ENCODE assay signal across 17 cellular contexts in the genomic region with DNA sequence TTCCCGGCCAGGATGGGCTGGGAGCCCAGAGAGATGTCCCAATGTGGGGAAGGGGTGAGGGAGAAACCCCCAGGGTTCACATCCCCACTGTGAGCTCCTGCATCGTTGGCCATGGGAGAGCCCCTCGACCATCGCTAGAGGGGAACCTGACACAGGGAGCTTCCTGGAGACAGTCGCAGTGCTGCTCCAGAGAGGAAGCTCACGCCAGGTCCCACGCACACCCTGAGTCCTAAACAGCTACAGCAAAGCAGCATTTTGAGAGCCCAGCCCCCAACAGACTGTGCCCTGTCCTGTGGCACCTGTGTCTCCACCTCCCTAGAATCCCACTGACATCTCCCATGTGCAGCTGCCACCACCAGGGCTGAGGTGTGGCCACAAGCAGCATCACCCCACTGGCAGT.
A peak's percentile ranks its signal among the peaks of the same experiment; 100 is the strongest.
DNase-seq lines count a peak whose midpoint lies in the region; ATAC-seq and TF ChIP-seq lines count a peak whose summit lies in the region.
"Had no signal": no experiment of that assay in that cellular context is flagged by ENCODE, and none has a peak within 500 bp of the region (broad histone marks: within the 10 kb centered on the region; RNA-seq: fewer than 3 reads in every experiment).

No MANE protein-coding gene starts in this region.

- H3K9me3 Mint-ChIP-seq in natural killer cell treated with Interleukin-12 subunit alpha and Interleukin-12 subunit beta and Interleukin-15 and Interleukin-18, amount 100 ng/mL, for 72 hours = no peaks in the 10 kb centered on the region
- peaks cover 8% of the 10 kb centered on the region for H3K9me3 Mint-ChIP-seq in stimulated activated memory B cell treated with anti-CD40 and anti-IgM and Interleukin-4, amounts not matched to agents 10 μg/mL and 1 μg/mL and 100 μg/mL, for 72 hours
- H3K9me3 Mint-ChIP-seq: CD4-positive, alpha-beta T cell had no signal

- WGBS in heart right ventricle, 2 donors = 77 to 79% methylated on average over 7 of the region's 7 CpGs

- H3K27ac ChIP-seq in right atrium auricular region (no peak overlapping the region), heart right ventricle (no peak overlapping the region)
- H3K27ac ChIP-seq: GM23248, HL-60 had no signal

- H3K36me3 Mint-ChIP-seq in natural killer cell treated with Interleukin-12 subunit alpha and Interleukin-12 subunit beta and Interleukin-15 and Interleukin-18, amount 100 ng/mL, for 72 hours = no peaks in the 10 kb centered on the region
- H3K36me3 Mint-ChIP-seq in stimulated activated memory B cell treated with anti-CD40 and anti-IgM and Interleukin-4, amounts not matched to agents 10 μg/mL and 1 μg/mL and 100 μg/mL, for 72 hours = no peaks in the 10 kb centered on the region

- H3K4me1 ChIP-seq in right atrium auricular region (no peaks in the 10 kb centered on the region), heart right ventricle (no peaks in the 10 kb centered on the region)

- no peak overlapping the region for H3K27ac Mint-ChIP-seq in natural killer cell treated with Interleukin-12 subunit alpha and Interleukin-12 subunit beta and Interleukin-15 and Interleukin-18, amount 100 ng/mL, for 72 hours
- no peak overlapping the region for H3K27ac Mint-ChIP-seq in stimulated activated memory B cell treated with anti-CD40 and anti-IgM and Interleukin-4, amounts not matched to agents 10 μg/mL and 1 μg/mL and 100 μg/mL, for 72 hours
- H3K27ac Mint-ChIP-seq: B cell; CD4-positive, alpha-beta T cell had no signal

- H3K4me3 ChIP-seq in right atrium auricular region = no peak overlapping the region
- H3K4me3 ChIP-seq in heart right ventricle = no peak overlapping the region
- H3K4me3 ChIP-seq: GM12878, GM23248 had no signal

- intact Hi-C loops in heart right ventricle (cut with DNase I) = no loop called here

- no peak overlapping the region for H3K4me3 Mint-ChIP-seq in natural killer cell treated with Interleukin-12 subunit alpha and Interleukin-12 subunit beta and Interleukin-15 and Interleukin-18, amount 100 ng/mL, for 72 hours
- H3K4me3 Mint-ChIP-seq in stimulated activated memory B cell treated with anti-CD40 and anti-IgM and Interleukin-4, amounts not matched to agents 10 μg/mL and 1 μg/mL and 100 μg/mL, for 72 hours = no peak overlapping the region
- H3K4me3 Mint-ChIP-seq: B cell; CD4-positive, alpha-beta T cell had no signal

- H3K9me3 ChIP-seq in right atrium auricular region (no peaks in the 10 kb centered on the region), heart right ventricle (no peaks in the 10 kb centered on the region)

- ATAC-seq in heart right ventricle (no peak), HG03520 (IDR thresholded peaks at IDR 0.05; ENCODE audit: unreplicated experiment) (no peak)
- ATAC-seq in natural killer cell treated with Interleukin-12 subunit alpha and Interleukin-12 subunit beta and Interleukin-15 and Interleukin-18, amount 100 ng/mL, for 72 hours = peak; percentile 34 to 63
- ATAC-seq in stimulated activated memory B cell treated with anti-CD40 and anti-IgM and Interleukin-4, amounts not matched to agents 10 μg/mL and 1 μg/mL and 100 μg/mL, for 72 hours = peak; percentile 16
- ATAC-seq: GM12878, HCT116 had no signal

- H3K36me3 ChIP-seq in right atrium auricular region = no peaks in the 10 kb centered on the region
- no peaks in the 10 kb centered on the region for H3K36me3 ChIP-seq in heart right ventricle

- H3K27me3 Mint-ChIP-seq in natural killer cell treated with Interleukin-12 subunit alpha and Interleukin-12 subunit beta and Interleukin-15 and Interleukin-18, amount 100 ng/mL, for 72 hours = no peaks in the 10 kb centered on the region
- H3K27me3 Mint-ChIP-seq in stimulated activated memory B cell treated with anti-CD40 and anti-IgM and Interleukin-4, amounts not matched to agents 10 μg/mL and 1 μg/mL and 100 μg/mL, for 72 hours = no peaks in the 10 kb centered on the region
- H3K27me3 Mint-ChIP-seq: B cell had no signal

- DNase-seq in right atrium auricular region (ENCODE audit: low spot score) (peak; percentile 55), heart right ventricle (no peak), GM19238 (ENCODE audit: insufficient read length, low spot score) (no peak), globus pallidus (ENCODE audit: low spot score) (no peak)
- no peak for DNase-seq in natural killer cell treated with Interleukin-12 subunit alpha and Interleukin-12 subunit beta and Interleukin-15 and Interleukin-18, amount 100 ng/mL, for 72 hours (ENCODE audit: low spot score)
- DNase-seq: ACHN; C1 segment of cervical spinal cord; Calu3; CD4-positive, alpha-beta T cell; DMS79; GM23248 had no signal

- no peak for TF ChIP-seq CTCF in right atrium auricular region (IDR thresholded peaks at IDR 0.05)
- no peak for TF ChIP-seq CTCF in heart right ventricle (IDR thresholded peaks at IDR 0.05)

- H3K27me3 ChIP-seq in right atrium auricular region = no peaks in the 10 kb centered on the region
- peaks cover 0 to 8% (median 0%) of the 10 kb centered on the region in 7 donors for H3K27me3 ChIP-seq in heart right ventricle

- H3K4me1 Mint-ChIP-seq in natural killer cell treated with Interleukin-12 subunit alpha and Interleukin-12 subunit beta and Interleukin-15 and Interleukin-18, amount 100 ng/mL, for 72 hours (ENCODE audit: low read depth in 2 of 2) = no peaks in the 10 kb centered on the region
- H3K4me1 Mint-ChIP-seq in stimulated activated memory B cell treated with anti-CD40 and anti-IgM and Interleukin-4, amounts not matched to agents 10 μg/mL and 1 μg/mL and 100 μg/mL, for 72 hours = no peaks in the 10 kb centered on the region
- H3K4me1 Mint-ChIP-seq: B cell had no signal

Comparison
In these comparisons a context has a peak if more than half of its experiments do, and no peak if none do; other contexts are left out.
1. ATAC-seq: peak in natural killer cell treated with Interleukin-12 subunit alpha and Interleukin-12 subunit beta and Interleukin-15 and Interleukin-18, amount 100 ng/mL, for 72 hours (2 of 2) and stimulated activated memory B cell treated with anti-CD40 and anti-IgM and Interleukin-4, amounts not matched to agents 10 μg/mL and 1 μg/mL and 100 μg/mL, for 72 hours (single experiment); none in heart right ventricle (0 of 8) and HG03520 (single experiment).